Comparison of ENCODE assay signal across 19 cellular contexts in the genomic region with DNA sequence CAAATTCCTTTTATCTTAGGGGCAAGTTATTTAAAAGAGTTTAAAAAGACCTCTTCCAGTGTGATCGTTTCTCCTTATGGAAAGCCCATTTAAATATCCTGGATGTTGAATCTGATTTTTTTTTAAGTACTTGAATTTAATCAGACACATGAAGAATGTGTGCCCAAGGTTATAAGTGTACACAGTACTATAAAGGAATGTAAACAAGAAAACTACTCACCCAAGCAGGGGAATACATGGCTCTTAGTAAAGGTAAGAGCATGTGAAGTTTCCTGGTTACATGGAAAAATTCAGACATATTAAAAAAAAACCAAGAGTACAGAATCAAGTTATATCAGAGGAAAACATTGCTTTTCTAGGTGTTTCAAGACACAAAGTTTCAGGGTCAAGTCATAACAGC.
"Had no signal": no experiment of that assay in that cellular context is flagged by ENCODE, and none has a peak within 500 bp of the region (broad histone marks: within the 10 kb centered on the region; RNA-seq: fewer than 3 reads in every experiment).

No MANE protein-coding gene starts in this region.

- ATAC-seq: HepG2 had no signal

- H3K9me3 ChIP-seq: SK-N-SH had no signal

- DNase-seq: IMR-90, Kasumi-1, MM.1S, NCI-H1092 treated with DMSO at 0.1 percent for 48 hours, NCI-H1436, NCI-H187, NCI-H2029, NCI-H2081 treated with DMSO at 0.1 percent for 48 hours, NCI-H2171 treated with DMSO at 0.1 percent for 48 hours, NCI-H345, NCI-H524, NCI-H526 treated with DMSO at 0.1 percent for 48 hours, NCI-H774, RPMI8226, SHP77, SK-N-SH, SW 1271 had no signal

- H3K27ac ChIP-seq: KMS-11 had no signal
